ENCODE assay signal across 23 cellular contexts in the genomic region with DNA sequence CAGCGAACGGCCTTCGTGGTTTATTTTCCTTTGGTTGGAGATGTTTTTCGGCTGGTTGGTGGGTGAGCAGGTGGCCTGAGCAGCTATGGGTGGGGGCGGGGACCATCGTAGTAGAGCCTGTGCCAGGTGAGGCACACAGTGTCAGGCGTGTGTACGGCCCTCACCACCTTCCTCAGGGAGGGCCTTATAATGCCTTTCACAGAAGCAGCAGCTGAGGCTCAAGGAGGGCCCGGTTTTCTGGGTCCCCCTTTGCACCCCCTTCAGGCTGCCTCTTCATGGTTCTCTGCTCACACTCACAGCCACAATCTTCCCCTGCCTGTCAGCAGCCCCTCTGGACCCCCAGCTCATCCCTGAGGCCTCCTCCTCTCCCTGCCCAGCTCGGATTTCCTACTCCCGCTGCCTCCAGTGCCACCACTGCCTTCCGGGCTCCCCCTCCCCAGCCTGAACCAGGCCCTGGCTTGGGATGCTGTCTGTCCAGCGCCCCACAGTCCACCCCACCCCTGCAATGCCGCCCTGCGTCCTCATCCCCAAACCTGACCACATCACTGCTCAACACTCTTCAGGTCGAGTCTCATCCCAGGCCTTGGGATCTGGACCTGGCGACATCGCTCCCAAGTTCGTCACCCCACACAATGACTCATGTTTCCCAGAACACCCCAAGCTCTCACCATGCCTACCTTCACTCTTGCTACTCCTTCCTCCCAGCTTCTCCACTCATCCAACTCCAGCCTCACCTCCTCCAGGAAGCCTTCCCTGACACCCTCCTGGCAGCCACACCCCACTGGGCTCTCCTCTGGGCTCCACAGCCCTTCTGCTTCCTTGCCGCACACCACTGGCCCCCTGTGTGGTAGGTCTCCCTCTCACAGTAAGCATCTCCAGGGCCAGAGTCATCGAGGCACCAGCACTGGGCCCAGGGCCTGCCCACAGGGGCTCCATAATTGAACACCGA. TPM values are rescaled to one million over a fixed set of nuclear protein-coding genes. Genes with fewer than 3 reads are reported as not detected.
DNase-seq lines count a peak whose midpoint lies in the region; ATAC-seq and TF ChIP-seq lines count a peak whose summit lies in the region.
"Had no signal": no experiment of that assay in that cellular context is flagged by ENCODE, and none has a peak within 500 bp of the region (broad histone marks: within the 10 kb centered on the region; RNA-seq: fewer than 3 reads in every experiment).

No MANE protein-coding gene starts in this region.

- ATAC-seq in SK-N-SH treated with all-trans-retinoic acid at 6 μM for 48 hours = no peak
- ATAC-seq: natural killer cell; stimulated activated naive B cell treated with anti-CD40 and anti-IgM and Interleukin-4, amounts not matched to agents 10 μg/mL and 1 μg/mL and 100 μg/mL, for 72 hours had no signal

- H4K20me1 ChIP-seq in SK-N-SH (ENCODE audit: insufficient read depth) = no peaks in the 10 kb centered on the region; the same call in 1 of the 2 replicates
- no peaks in the 10 kb centered on the region for H4K20me1 ChIP-seq in hepatocyte (ENCODE audit: insufficient read depth, poor library complexity, severe bottlenecking)

- peak overlapping the region; percentile 58; the same call in 1 of the 2 replicates for H3K4me2 ChIP-seq in SK-N-SH
- H3K4me2 ChIP-seq in hepatocyte = no peak overlapping the region

- H3K36me3 ChIP-seq in SK-N-SH (replicated peaks in 1 of 2; ENCODE audit: control insufficient read depth in 1 of 2, insufficient read depth in 2 of 2, low read length in 1 of 2) = no peaks in the 10 kb centered on the region
- no peaks in the 10 kb centered on the region for H3K36me3 ChIP-seq in hepatocyte (replicated peaks; ENCODE audit: insufficient read depth, low read depth)
- no peaks in the 10 kb centered on the region for H3K36me3 ChIP-seq in urinary bladder (ENCODE audit: insufficient read depth)
- H3K36me3 ChIP-seq: upper lobe of left lung had no signal

- H3K27me3 ChIP-seq in SK-N-SH (ENCODE audit: insufficient read depth) = no peaks in the 10 kb centered on the region
- no peaks in the 10 kb centered on the region for H3K27me3 ChIP-seq in hepatocyte
- H3K27me3 ChIP-seq: upper lobe of left lung had no signal

- no peak overlapping the region for H3K9ac ChIP-seq in SK-N-SH

- H3K9me3 ChIP-seq in SK-N-SH (no peaks in the 10 kb centered on the region), hepatocyte (ENCODE audit: low read depth) (no peaks in the 10 kb centered on the region)
- H3K9me3 ChIP-seq: upper lobe of left lung had no signal

- H3K9me2 ChIP-seq in SK-N-SH (no peaks in the 10 kb centered on the region), hepatocyte (replicated peaks; ENCODE audit: insufficient read depth) (no peaks in the 10 kb centered on the region)

- H2AFZ ChIP-seq in SK-N-SH (ENCODE audit: low read depth) (no peak overlapping the region), hepatocyte (no peak overlapping the region)

- TF ChIP-seq EP300 in SK-N-SH (IDR thresholded peaks at IDR 0.05; ENCODE audit: borderline replicate concordance in 1 of 2, low read depth in 1 of 2, low read length in 1 of 2) = no peak

- POLR2A ChIA-PET in SK-N-SH (lab: Yijun Ruan, JAX) = interaction anchor here (1.5 kb wide), 1 partner anchor 14 kb away, joined by 7 read pairs; no protein-coding TSS in a partner anchor
- POLR2A ChIA-PET in RWPE1 (lab: Yijun Ruan, JAX; ENCODE audit: low non-redundant PET) = no interaction called here

- peaks cover 16 to 73% of the 10 kb centered on the region in 2 experiments; a peak in 3 of 4 replicates for H3K4me1 ChIP-seq in SK-N-SH (ENCODE audit: control insufficient read depth in 1 of 2, insufficient read depth in 2 of 2, low read depth in 1 of 2, low read length in 1 of 2)
- H3K4me1 ChIP-seq in hepatocyte (ENCODE audit: insufficient read depth) = peaks cover 21% of the 10 kb centered on the region
- H3K4me1 ChIP-seq in urinary bladder (ENCODE audit: insufficient read depth) = no peaks in the 10 kb centered on the region

- CTCF ChIA-PET in SK-N-SH (lab: Yijun Ruan, JAX) = interaction anchor here (0.8 to 4.3 kb wide), 6 partner anchors 10 to 64 kb away, joined by 3 to 33 read pairs (median 3); no protein-coding TSS in a partner anchor
- CTCF ChIA-PET in RWPE1 (lab: Yijun Ruan, JAX) = no interaction called here

- 87% methylated on average over 17 of the region's 22 CpGs for WGBS in SK-N-SH (ENCODE audit: low lambda C conversion rate)
- 84% methylated on average over 22 of the region's 22 CpGs for WGBS in hepatocyte (ENCODE audit: low lambda C conversion rate, missing lambda C conversion rate)
- 84% methylated on average over 22 of the region's 22 CpGs for WGBS in urinary bladder

- DNase-seq in SK-N-SH = no peak
- peak; percentile 40 for DNase-seq in NCI-H69 (lab: John Stamatoyannopoulos, UW)
- no peak for DNase-seq in hepatocyte (ENCODE audit: low spot score)
- no peak for DNase-seq in RWPE1 (ENCODE audit: low spot score)
- no peak for DNase-seq in NCI-H526 treated with DMSO at 0.1 percent for 48 hours (lab: John Stamatoyannopoulos, UW)
- no peak for DNase-seq in globus pallidus (ENCODE audit: low spot score)
- DNase-seq: activated CD4-positive, alpha-beta T cell treated with anti-CD3 and anti-CD28 coated beads, Interleukin-2, amount 50 U/mL, for 48 hours; activated naive CD4-positive, alpha-beta T cell treated with anti-CD3 and anti-CD28 coated beads, Interleukin-2, amount 50 U/mL, for 16 hours; CD8-positive, alpha-beta memory T cell; erythroblast; natural killer cell; OCI-M1; stimulated activated CD4-positive, alpha-beta T cell treated with anti-CD3 and anti-CD28 coated beads, Interleukin-15, amount 100 ng/mL, for 24 hours; stimulated activated naive B cell treated with anti-CD40 and anti-IgM and Interleukin-4, amounts not matched to agents 10 μg/mL and 1 μg/mL and 100 μg/mL, for 72 hours had no signal

- no peak for TF ChIP-seq RAD21 in SK-N-SH (IDR thresholded peaks at IDR 0.05; ENCODE audit: low read length)

- H3K4me3 ChIP-seq in SK-N-SH (ENCODE audit: low read depth in 2 of 2, low read length in 1 of 2) = no peak overlapping the region
- no peak overlapping the region for H3K4me3 ChIP-seq in hepatocyte
- H3K4me3 ChIP-seq in urinary bladder (ENCODE audit: low read depth, low read length) = no peak overlapping the region
- H3K4me3 ChIP-seq: upper lobe of left lung had no signal

- peaks cover 23% of the 10 kb centered on the region for H3F3A ChIP-seq in SK-N-SH (replicated peaks; ENCODE audit: insufficient read depth)

- no peak for TF ChIP-seq CTCF in SK-N-SH (IDR thresholded peaks at IDR 0.05)
- TF ChIP-seq CTCF in hepatocyte (IDR thresholded peaks at IDR 0.05; ENCODE audit: poor library complexity) = no peak
- TF ChIP-seq CTCF in RWPE1 (conservative IDR thresholded peaks at IDR 0.05; ENCODE audit: low read depth) = no peak

- no peaks in the 10 kb centered on the region for H3K79me2 ChIP-seq in SK-N-SH (ENCODE audit: insufficient read depth)
- H3K79me2 ChIP-seq in hepatocyte = no peaks in the 10 kb centered on the region

- H3K27ac ChIP-seq in SK-N-SH (ENCODE audit: low read depth in 2 of 2, low read length in 1 of 2) (peak overlapping the region; percentile 76 to 97), hepatocyte (peak overlapping the region; percentile 52), urinary bladder (ENCODE audit: low read depth) (peak overlapping the region; percentile 67), RWPE1 (no peak overlapping the region)
- H3K27ac ChIP-seq: upper lobe of left lung had no signal

TF ChIP-seq in SK-N-SH, 30 proteins besides CTCF, POLR2A, EP300 and RAD21:
- TF ChIP-seq MEF2A (IDR thresholded peaks at IDR 0.05; ENCODE audit: borderline replicate concordance, low read depth) (no peak), RXRA (IDR thresholded peaks at IDR 0.05; ENCODE audit: borderline replicate concordance, low read depth) (no peak)

TF ChIP-seq in SK-N-SH treated with all-trans-retinoic acid at 6 μM for 48 hours, 23 proteins besides CTCF, POLR2A, EP300 and RAD21 (continues in another document):
- TF ChIP-seq, protein P1, sequence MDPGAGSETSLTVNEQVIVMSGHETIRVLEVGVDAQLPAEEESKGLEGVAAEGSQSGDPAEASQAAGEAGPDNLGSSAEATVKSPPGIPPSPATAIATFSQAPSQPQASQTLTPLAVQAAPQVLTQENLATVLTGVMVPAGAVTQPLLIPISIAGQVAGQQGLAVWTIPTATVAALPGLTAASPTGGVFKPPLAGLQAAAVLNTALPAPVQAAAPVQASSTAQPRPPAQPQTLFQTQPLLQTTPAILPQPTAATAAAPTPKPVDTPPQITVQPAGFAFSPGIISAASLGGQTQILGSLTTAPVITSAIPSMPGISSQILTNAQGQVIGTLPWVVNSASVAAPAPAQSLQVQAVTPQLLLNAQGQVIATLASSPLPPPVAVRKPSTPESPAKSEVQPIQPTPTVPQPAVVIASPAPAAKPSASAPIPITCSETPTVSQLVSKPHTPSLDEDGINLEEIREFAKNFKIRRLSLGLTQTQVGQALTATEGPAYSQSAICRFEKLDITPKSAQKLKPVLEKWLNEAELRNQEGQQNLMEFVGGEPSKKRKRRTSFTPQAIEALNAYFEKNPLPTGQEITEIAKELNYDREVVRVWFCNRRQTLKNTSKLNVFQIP (CRISPR knock-in tag; IDR thresholded peaks at IDR 0.05; ENCODE audit: borderline replicate concordance, low read depth) = no peak
- TF ChIP-seq ISL1 (CRISPR knock-in tag; IDR thresholded peaks at IDR 0.05) (no peak), ZFP3 (CRISPR knock-in tag; IDR thresholded peaks at IDR 0.05) (no peak), GLIS3 (CRISPR knock-in tag; IDR thresholded peaks at IDR 0.05) (no peak), SNAI2 (CRISPR knock-in tag; IDR thresholded peaks at IDR 0.05) (no peak), ZNF70 (CRISPR knock-in tag; IDR thresholded peaks at IDR 0.05) (no peak), ZC3H10 (CRISPR knock-in tag; IDR thresholded peaks at IDR 0.05) (no peak), ZNF565 (CRISPR knock-in tag; conservative IDR thresholded peaks at IDR 0.05; ENCODE audit: low read depth) (no peak)
- TF ChIP-seq, protein P2, sequence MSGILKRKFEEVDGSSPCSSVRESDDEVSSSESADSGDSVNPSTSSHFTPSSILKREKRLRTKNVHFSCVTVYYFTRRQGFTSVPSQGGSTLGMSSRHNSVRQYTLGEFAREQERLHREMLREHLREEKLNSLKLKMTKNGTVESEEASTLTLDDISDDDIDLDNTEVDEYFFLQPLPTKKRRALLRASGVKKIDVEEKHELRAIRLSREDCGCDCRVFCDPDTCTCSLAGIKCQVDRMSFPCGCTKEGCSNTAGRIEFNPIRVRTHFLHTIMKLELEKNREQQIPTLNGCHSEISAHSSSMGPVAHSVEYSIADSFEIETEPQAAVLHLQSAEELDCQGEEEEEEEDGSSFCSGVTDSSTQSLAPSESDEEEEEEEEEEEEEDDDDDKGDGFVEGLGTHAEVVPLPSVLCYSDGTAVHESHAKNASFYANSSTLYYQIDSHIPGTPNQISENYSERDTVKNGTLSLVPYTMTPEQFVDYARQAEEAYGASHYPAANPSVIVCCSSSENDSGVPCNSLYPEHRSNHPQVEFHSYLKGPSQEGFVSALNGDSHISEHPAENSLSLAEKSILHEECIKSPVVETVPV (CRISPR knock-in tag; IDR thresholded peaks at IDR 0.05) = no peak

RNA-seq across cellular contexts. Expression of a gene that starts 53.9 kb away (rescaled TPM):
- polyA plus RNA-seq in SK-N-SH (2012; rRNA removed) = not detected in 2 replicates
- not detected in 2 replicates for polyA plus RNA-seq in SK-N-SH (2012; cell fraction: cytosol; rRNA removed)
- polyA plus RNA-seq in SK-N-SH (2012; cell fraction: nucleus; rRNA removed) = not detected in 2 replicates
- total RNA-seq in hepatocyte = not detected in 2 replicates
- polyA plus RNA-seq in hepatocyte = not detected in 2 replicates
- not detected for total RNA-seq in urinary bladder
- not detected for polyA plus RNA-seq in urinary bladder
- total RNA-seq: bronchial epithelial cell; CD8-positive, alpha-beta memory T cell; dermis microvascular lymphatic vessel endothelial cell; G401; glomerular endothelial cell; LHCN-M2; natural killer cell; renal cortical epithelial cell; upper lobe of left lung had no signal
- polyA plus RNA-seq: CD8-positive, alpha-beta memory T cell had no signal
